11 cellular contexts compared by ENCODE assay signal in genomic region chr6:112620832-112621569, GRCh38.
DNase-seq lines count a peak whose midpoint lies in the region; ATAC-seq, FAIRE-seq and TF ChIP-seq lines count a peak whose summit lies in the region.
"Had no signal": no experiment of that assay in that cellular context is flagged by ENCODE, and none has a peak within 500 bp of the region (broad histone marks: within the 10 kb centered on the region; RNA-seq: fewer than 3 reads in every experiment).

No MANE protein-coding gene starts in this region.

- no peak for FAIRE-seq in HepG2 (lab: Jason Lieb, UNC)

- in situ Hi-C loops in HepG2 (cut with HindIII; ENCODE audit: extremely low pct_ligation_motif_present, low pct_unique_long_range_greater_than_20kb) = no loop called here

- CTCF ChIA-PET in HepG2 (lab: Yijun Ruan, JAX; ENCODE audit: low intra/inter-chr PET ratio, low total read pairs) = no interaction called here

- TF ChIP-seq POLR2A in HepG2 (IDR thresholded peaks at IDR 0.05; ENCODE audit: insufficient read depth in 1 of 2, low read depth in 2 of 2, low read length in 2 of 2) (no peak), right lobe of liver (IDR thresholded peaks at IDR 0.05) (no peak)

- H3K79me2 ChIP-seq in HepG2 (ENCODE audit: insufficient read depth, low read length) = no peaks in the 10 kb centered on the region

- no peaks in the 10 kb centered on the region for H4K20me1 ChIP-seq in HepG2 (ENCODE audit: insufficient read depth, low read length)

- H3K27ac ChIP-seq in HepG2 (ENCODE audit: extremely low read length, insufficient read depth, low read length) = no peak overlapping the region
- H3K27ac ChIP-seq in right lobe of liver = no peak overlapping the region

- WGBS in HepG2 (ENCODE audit: low lambda C conversion rate) = 18% methylated on average over 3 of the region's 3 CpGs
- 48% methylated on average over 3 of the region's 3 CpGs for WGBS in right lobe of liver (ENCODE audit: insufficient coverage, low coverage, low lambda C conversion rate, missing lambda C conversion rate)

- no peaks in the 10 kb centered on the region for H3K9me3 ChIP-seq in HepG2 (ENCODE audit: low read length)
- no peaks in the 10 kb centered on the region for H3K9me3 ChIP-seq in right lobe of liver

- POLR2A ChIA-PET in HepG2 (lab: Yijun Ruan, JAX) = no interaction called here

- no peak for ATAC-seq in HepG2
- no peak for ATAC-seq in right lobe of liver
- ATAC-seq in GM21515 (IDR thresholded peaks at IDR 0.05; ENCODE audit: unreplicated experiment) = no peak
- ATAC-seq: HCT116 had no signal

- H3K36me3 ChIP-seq in HepG2 (replicated peaks in 1 of 2; ENCODE audit: control insufficient read depth in 1 of 2, insufficient read depth in 2 of 2, low read length in 2 of 2) (no peaks in the 10 kb centered on the region), right lobe of liver (no peaks in the 10 kb centered on the region)

- no peak for TF ChIP-seq RAD21 in HepG2 (CRISPR knock-in tag; IDR thresholded peaks at IDR 0.05)

- TF ChIP-seq EP300 in HepG2 (IDR thresholded peaks at IDR 0.05; ENCODE audit: low read depth in 2 of 2, low read length in 2 of 2) (no peak), HepG2 (CRISPR knock-in tag; IDR thresholded peaks at IDR 0.05; ENCODE audit: borderline replicate concordance) (no peak)

- no peak overlapping the region for H3K4me3 ChIP-seq in HepG2 (replicated peaks in 1 of 3; ENCODE audit: insufficient read depth in 1 of 3, low read depth in 2 of 3, low read length in 3 of 3)
- H3K4me3 ChIP-seq in right lobe of liver = no peak overlapping the region
- no peak overlapping the region for H3K4me3 ChIP-seq in choroid plexus epithelial cell (ENCODE audit: low read depth, low read length)

- H3K4me2 ChIP-seq in HepG2 (ENCODE audit: low read depth, low read length) = no peak overlapping the region

- no peak overlapping the region for H2AFZ ChIP-seq in HepG2 (ENCODE audit: low read length)

- no TSS peak for BruUV-seq in HepG2 (replicated peaks; lab: Mats Ljungman, UMichigan)

- DNase-seq in HepG2 (ENCODE audit: low spot score) (no peak), right lobe of liver (no peak), HT1080 (ENCODE audit: low read depth) (peak; percentile 40), choroid plexus epithelial cell (ENCODE audit: low read depth) (peak; percentile 80), GM19240 (ENCODE audit: insufficient read length, low spot score) (no peak), DMS153 (lab: John Stamatoyannopoulos, UW) (no peak)
- no peak for DNase-seq in activated CD4-positive, alpha-beta T cell treated with anti-CD3 and anti-CD28 coated beads for 48 hours
- DNase-seq: effector CD8-positive, alpha-beta T cell; trophoblast cell had no signal

- TF ChIP-seq CTCF in HepG2 (CRISPR knock-in tag; IDR thresholded peaks at IDR 0.05) (no peak), right lobe of liver (IDR thresholded peaks at IDR 0.05) (no peak), choroid plexus epithelial cell (conservative IDR thresholded peaks at IDR 0.05; ENCODE audit: low read depth, low read length) (no peak)

- H3K27me3 ChIP-seq in HepG2 (ENCODE audit: control insufficient read depth in 1 of 2, insufficient read depth in 2 of 2, low read length in 2 of 2) (no peaks in the 10 kb centered on the region), right lobe of liver (no peaks in the 10 kb centered on the region)

- intact Hi-C loops in HepG2 (cut with micrococcal nuclease; ENCODE audit: unreplicated experiment) = no loop called here
- intact Hi-C loops in right lobe of liver (cut with DNase I) = no loop called here

- H3K4me1 ChIP-seq in HepG2 (ENCODE audit: insufficient read depth, low read length) (no peaks in the 10 kb centered on the region), right lobe of liver (no peaks in the 10 kb centered on the region)

- H3K9ac ChIP-seq in HepG2 (ENCODE audit: insufficient read depth, low read depth, low read length) = no peak overlapping the region

TF ChIP-seq in HepG2, 621 proteins besides CTCF, POLR2A, EP300 and RAD21:
- TF ChIP-seq MAFF (IDR thresholded peaks at IDR 0.05; ENCODE audit: low read depth, low read length) (peak; percentile 92), GLI4 (CRISPR knock-in tag; IDR thresholded peaks at IDR 0.05; ENCODE audit: borderline replicate concordance) (no peak), MAFK (conservative IDR thresholded peaks at IDR 0.05 in 1 of 2, IDR thresholded peaks at IDR 0.05 in 1 of 2; ENCODE audit: low read length in 2 of 2) (peak; percentile 86 to 94), ZNF703 (CRISPR knock-in tag; IDR thresholded peaks at IDR 0.05; ENCODE audit: borderline replicate concordance) (no peak), ATF3 (CRISPR knock-in tag; IDR thresholded peaks at IDR 0.05) (no peak), ISL2 (CRISPR knock-in tag; IDR thresholded peaks at IDR 0.05) (no peak)

Comparison
In these comparisons a context has a peak if more than half of its experiments do, and no peak if none do; other contexts are left out.
1. DNase-seq: peak in HT1080 (single experiment) and choroid plexus epithelial cell (single experiment); none in HepG2 (single experiment), right lobe of liver (0 of 3), activated CD4-positive, alpha-beta T cell treated with anti-CD3 and anti-CD28 coated beads for 48 hours (single experiment), GM19240 (single experiment) and DMS153 (single experiment).